ENCODE assay signal across 8 cellular contexts in the genomic region with DNA sequence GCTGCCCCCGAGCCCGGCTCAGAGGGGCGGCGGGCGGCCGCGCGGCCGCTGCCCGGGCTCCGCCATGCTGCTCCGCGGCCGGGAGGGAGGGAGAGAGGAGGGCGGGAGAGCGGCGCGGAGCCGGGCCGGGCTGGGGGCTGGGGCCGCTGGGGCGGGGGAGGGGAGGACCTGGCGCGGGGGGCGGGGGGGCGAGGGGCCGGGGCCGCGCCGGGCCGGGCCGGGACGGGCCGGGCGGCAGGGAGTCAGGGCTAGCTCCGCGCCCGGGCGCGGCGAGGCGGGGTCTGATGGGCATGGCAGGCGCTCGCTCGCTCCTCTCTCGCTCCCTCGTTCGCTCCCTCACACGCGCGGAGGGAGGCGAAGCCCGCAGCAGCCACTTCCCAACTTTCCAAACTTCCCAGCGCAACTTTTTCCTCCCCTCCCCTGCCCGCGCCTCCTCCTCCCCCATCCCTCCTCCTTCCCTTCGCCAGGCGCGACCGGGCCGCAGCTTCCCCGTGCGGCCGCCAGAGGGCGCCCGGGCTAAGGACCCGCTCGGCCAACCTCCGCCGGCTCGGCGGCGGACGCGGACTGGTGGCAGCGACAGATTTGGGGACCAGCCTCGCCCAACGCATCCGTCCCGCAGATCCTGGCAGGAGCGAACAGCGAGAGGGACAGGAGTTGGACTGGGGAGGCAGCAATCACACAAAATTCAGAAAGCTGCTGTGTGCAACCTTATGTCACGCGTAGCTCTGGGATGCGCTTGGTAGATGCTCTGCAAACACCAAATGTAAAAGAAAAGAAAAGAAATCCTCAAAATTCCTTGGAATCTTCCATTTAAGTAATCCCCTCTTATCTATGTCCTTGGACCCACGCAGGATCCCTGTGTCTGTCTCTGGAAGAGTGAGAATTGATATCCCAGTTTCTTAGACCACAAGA.
DNase-seq lines count a peak whose midpoint lies in the region; ATAC-seq and TF ChIP-seq lines count a peak whose summit lies in the region.

A gene (minus strand): TSS at position 97 of the 912 bp plus-strand sequence.

- no peaks in the 10 kb centered on the region for H3K9me3 ChIP-seq in BLaER1

- TF ChIP-seq CTCF in RWPE1 (conservative IDR thresholded peaks at IDR 0.05; ENCODE audit: low read depth), result peak; percentile 97

- H3K4me1 ChIP-seq in BLaER1, result peaks cover 8% of the 10 kb centered on the region

- H4K20me1 ChIP-seq in BLaER1, result peaks cover 15% of the 10 kb centered on the region; the same call in 1 of the 2 replicates

- peak; percentile 72 for ATAC-seq in GM19328 (IDR thresholded peaks at IDR 0.05; ENCODE audit: unreplicated experiment)
- ATAC-seq in HG03520 (IDR thresholded peaks at IDR 0.05; ENCODE audit: unreplicated experiment), result peak; percentile 75

- peak within 1 kb of the TSS; percentile 66 for H3K9ac ChIP-seq in BLaER1

- peaks cover 58% of the 10 kb centered on the region for H3K27me3 ChIP-seq in BLaER1

- POLR2A ChIA-PET in RWPE1 (lab: Yijun Ruan, JAX; ENCODE audit: low non-redundant PET), result no interaction called here

- DNase-seq in RWPE1 (ENCODE audit: low spot score), result peak; percentile 85
- peak; percentile 4 to 54 (median 26) for DNase-seq in activated naive CD4-positive, alpha-beta T cell (lab: John Stamatoyannopoulos, UW)
- peak; percentile 63 for DNase-seq in globus pallidus (ENCODE audit: low spot score)
- peak in 51 of 56 donors; percentile 8 to 87 (median 55) for DNase-seq in nucleus accumbens (lab: John Stamatoyannopoulos, UW)
- peak in 43 of 49 donors; percentile 10 to 83 (median 51) for DNase-seq in substantia nigra (lab: John Stamatoyannopoulos, UW)

- H3K4me3 ChIP-seq in BLaER1, result peak within 1 kb of the TSS; percentile 74

- no peak within 1 kb of the TSS for H3K27ac ChIP-seq in BLaER1
- H3K27ac ChIP-seq in RWPE1, result peak within 1 kb of the TSS; percentile 83
- no peak within 1 kb of the TSS for H3K27ac ChIP-seq in substantia nigra (ENCODE audit: low read depth, low read length, poor library complexity, severe bottlenecking)

- CTCF ChIA-PET in RWPE1 (lab: Yijun Ruan, JAX), result interaction anchor here (0.5 to 2.9 kb wide), 28 partner anchors 11 to 684 kb away, joined by 3 to 43 read pairs (median 4); no protein-coding TSS in a partner anchor

- peak within 1 kb of the TSS; percentile 100 for H3K4me2 ChIP-seq in BLaER1

- no peaks in the 10 kb centered on the region for H3K36me3 ChIP-seq in BLaER1

Comparison
In these comparisons a context has a peak if more than half of its experiments do, and no peak if none do; other contexts are left out.
1. DNase-seq: peak in every context shown above with its lines; median percentile 85 in RWPE1; 63 in globus pallidus; 55 in nucleus accumbens; 51 in substantia nigra; 26 in activated naive CD4-positive, alpha-beta T cell.